Comparison of ENCODE assay signal across 1 cellular context in genomic region chr9:128007566-128008138, GRCh38.
TF ChIP-seq lines count a peak whose summit lies in the region.

No MANE protein-coding gene starts in this region.

TF ChIP-seq in GM12878, 131 proteins besides CTCF, POLR2A, EP300 and RAD21 (continued from another document):
- TF ChIP-seq IKZF1 (conservative IDR thresholded peaks at IDR 0.05) (peak; percentile 64), RELA (IDR thresholded peaks at IDR 0.05; ENCODE audit: borderline replicate concordance, partially characterized antibody) (no peak), BCL3 (IDR thresholded peaks at IDR 0.05; ENCODE audit: borderline replicate concordance, insufficient read depth, low read depth, low read length, poor library complexity, severe bottlenecking) (no peak), CEBPB (IDR thresholded peaks at IDR 0.05; ENCODE audit: borderline replicate concordance in 1 of 2, low read depth in 2 of 2, low read length in 2 of 2) (no peak), GABPA (IDR thresholded peaks at IDR 0.05; ENCODE audit: low read depth) (peak; percentile 86), RELB (IDR thresholded peaks at IDR 0.05; ENCODE audit: low read depth) (peak; percentile 28; the same call in 1 of the 2 replicates), E2F4 (IDR thresholded peaks at IDR 0.05; ENCODE audit: low read depth, low read length) (no peak), MAX (IDR thresholded peaks at IDR 0.05; ENCODE audit: low read depth, low read length) (no peak), STAT1 (conservative IDR thresholded peaks at IDR 0.05) (no peak), NR2C2 (IDR thresholded peaks at IDR 0.05; ENCODE audit: borderline replicate concordance, control insufficient read depth, insufficient read length, low read depth) (no peak), ATF2 (IDR thresholded peaks at IDR 0.05; ENCODE audit: low read length) (peak; percentile 63; the same call in 1 of the 2 replicates), KAT2A (conservative IDR thresholded peaks at IDR 0.05; ENCODE audit: control insufficient read depth, low read depth, low read length) (no peak), TCF3 (IDR thresholded peaks at IDR 0.05; ENCODE audit: borderline replicate concordance, insufficient read depth, low read depth, low read length) (0 out of 2 replicates have a peak, but pooled peaks have one; percentile 34), NR2C1 (IDR thresholded peaks at IDR 0.05) (no peak), MEF2B (IDR thresholded peaks at IDR 0.05; ENCODE audit: partially characterized antibody, poor library complexity, severe bottlenecking) (no peak), SRF (IDR thresholded peaks at IDR 0.05; ENCODE audit: low read depth in 2 of 2, low read length in 2 of 2) (0 out of 4 replicates have a peak, but pooled peaks of 1 of the 2 experiments have one; percentile 18), TAF1 (IDR thresholded peaks at IDR 0.05; ENCODE audit: borderline replicate concordance, low read depth, low read length) (peak; percentile 54; the same call in 1 of the 2 replicates), CBX5 (IDR thresholded peaks at IDR 0.05; ENCODE audit: low read depth) (peak; percentile 30; the same call in 1 of the 2 replicates), CUX1 (IDR thresholded peaks at IDR 0.05; ENCODE audit: insufficient replicate concordance, low read depth, low read length) (no peak), SPI1 (IDR thresholded peaks at IDR 0.05; ENCODE audit: borderline replicate concordance, insufficient read depth, low read depth, low read length) (peak; percentile 62), POU2F2 (IDR thresholded peaks at IDR 0.05; ENCODE audit: borderline replicate concordance, low read depth, low read length) (no peak), ESRRA (IDR thresholded peaks at IDR 0.05; ENCODE audit: low read length) (no peak), NFIC (IDR thresholded peaks at IDR 0.05; ENCODE audit: low read depth, low read length) (peak; percentile 73), CREB1 (IDR thresholded peaks at IDR 0.05; ENCODE audit: low read depth) (0 out of 2 replicates have a peak, but pooled peaks have one; percentile 9), RCOR1 (conservative IDR thresholded peaks at IDR 0.05; ENCODE audit: low read depth, low read length) (no peak), LARP7 (IDR thresholded peaks at IDR 0.05) (no peak), CREM (IDR thresholded peaks at IDR 0.05; ENCODE audit: low read depth) (peak; percentile 49; the same call in 1 of the 2 replicates), KDM1A (IDR thresholded peaks at IDR 0.05; ENCODE audit: borderline replicate concordance) (no peak), MEF2A (IDR thresholded peaks at IDR 0.05; ENCODE audit: insufficient read depth, low read depth, low read length) (peak; percentile 21; the same call in 1 of the 2 replicates), BCLAF1 (IDR thresholded peaks at IDR 0.05) (no peak), ZZZ3 (IDR thresholded peaks at IDR 0.05; ENCODE audit: control insufficient read depth, insufficient read length, low read depth) (no peak), RAD51 (IDR thresholded peaks at IDR 0.05) (no peak), POLR2AphosphoS2 (IDR thresholded peaks at IDR 0.05; ENCODE audit: low read depth, low read length) (no peak), E4F1 (IDR thresholded peaks at IDR 0.05; ENCODE audit: borderline replicate concordance, partially characterized antibody) (no peak), PBX3 (IDR thresholded peaks at IDR 0.05; ENCODE audit: insufficient replicate concordance, low read depth, low read length) (no peak), MYB (IDR thresholded peaks at IDR 0.05; ENCODE audit: borderline replicate concordance, low read depth, low read length) (no peak), YY1 (IDR thresholded peaks at IDR 0.05; ENCODE audit: low read depth, low read length) (no peak), PAX8 (IDR thresholded peaks at IDR 0.05) (no peak)
